In genomic region chr10:29472268-29473086, GRCh38 we compare ENCODE assay signal across 1 cellular context.
TF ChIP-seq lines count a peak whose summit lies in the region.

No MANE protein-coding gene starts in this region.

TF ChIP-seq in GM23338, 12 proteins besides CTCF, POLR2A, EP300 and RAD21 (continued from another document):
- TF ChIP-seq REST (IDR thresholded peaks at IDR 0.05; ENCODE audit: unreplicated experiment), result no peak
